In genomic region chr6:144777249-144777648, GRCh38 we compare ENCODE assay signal across 25 cellular contexts.
DNase-seq lines count a peak whose midpoint lies in the region; ATAC-seq and TF ChIP-seq lines count a peak whose summit lies in the region.
"Had no signal": no experiment of that assay in that cellular context is flagged by ENCODE, and none has a peak within 500 bp of the region (broad histone marks: within the 10 kb centered on the region; RNA-seq: fewer than 3 reads in every experiment).

No MANE protein-coding gene starts in this region.

- H3K4me1 Mint-ChIP-seq in nephron: no peaks in the 10 kb centered on the region
- H3K4me1 Mint-ChIP-seq: activated CD4-positive, alpha-beta T cell treated with anti-CD3 and anti-CD28 coated beads for 36 hours had no signal

- peak overlapping the region in 2 of 3 experiments; percentile 31 to 36 for H3K27ac Mint-ChIP-seq in nephron
- H3K27ac Mint-ChIP-seq: activated CD4-positive, alpha-beta T cell treated with anti-CD3 and anti-CD28 coated beads for 36 hours; T-helper 2 cell treated with Interferon-gamma antibody and Interleukin-4, amounts not matched to agents 5 μg/mL and 100 μg/mL, for 36 hours had no signal

- peaks cover 47% of the 10 kb centered on the region for H3K36me3 Mint-ChIP-seq in nephron (ENCODE audit: low read depth)

- no peaks in the 10 kb centered on the region for H3K9me3 Mint-ChIP-seq in nephron
- H3K9me3 Mint-ChIP-seq: brain; IgD-negative memory B cell; T-helper 2 cell treated with Interferon-gamma antibody and Interleukin-4, amounts not matched to agents 5 μg/mL and 100 μg/mL, for 36 hours had no signal

- no peak for DNase-seq in activated naive CD4-positive, alpha-beta T cell treated with anti-CD3 and anti-CD28 coated beads, Interleukin-2, amount 50 U/mL, for 16 hours
- DNase-seq: activated CD4-positive, alpha-beta T cell treated with anti-CD3 and anti-CD28 coated beads for 36 hours; activated T-cell treated with anti-CD3 and anti-CD28 coated beads, Interleukin-2, amount 50 U/mL, for 1 hour; adrenal gland; islet precursor cell; left ventricle myocardium inferior; mesendoderm; NCI-H1092; NCI-H187; NCI-H524 treated with DMSO at 0.1 percent for 48 hours; NK-92 treated with Interleukin-12 subunit alpha and Interleukin-12 subunit beta, amount 100 ng/mL, for 24 hours; psoas muscle; SHP77; stimulated activated naive CD4-positive, alpha-beta T cell treated with Interleukin-2 at 50 U/mL for 16 hours had no signal

- TF ChIP-seq CTCF in nephron (IDR thresholded peaks at IDR 0.05; ENCODE audit: unreplicated experiment in 3 of 3): no peak

- no peak overlapping the region for H3K4me3 Mint-ChIP-seq in nephron
- H3K4me3 Mint-ChIP-seq: activated CD4-positive, alpha-beta T cell treated with anti-CD3 and anti-CD28 coated beads for 36 hours; brain; IgD-negative memory B cell; T-helper 2 cell treated with Interferon-gamma antibody and Interleukin-4, amounts not matched to agents 5 μg/mL and 100 μg/mL, for 36 hours had no signal

- H3K27me3 Mint-ChIP-seq in nephron (ENCODE audit: low read depth): no peaks in the 10 kb centered on the region
- H3K27me3 Mint-ChIP-seq: activated CD4-positive, alpha-beta T cell treated with anti-CD3 and anti-CD28 coated beads for 36 hours; IgD-negative memory B cell had no signal

- peak; percentile 76 for ATAC-seq in GM18907 (IDR thresholded peaks at IDR 0.05; ENCODE audit: unreplicated experiment)
- peak; percentile 78 for ATAC-seq in GM21447 (IDR thresholded peaks at IDR 0.05; ENCODE audit: unreplicated experiment)
- peak; percentile 57 for ATAC-seq in HG03378 (IDR thresholded peaks at IDR 0.05; ENCODE audit: unreplicated experiment)
- ATAC-seq in HG02623 (IDR thresholded peaks at IDR 0.05; ENCODE audit: unreplicated experiment): no peak
- no peak for ATAC-seq in HG02798 (IDR thresholded peaks at IDR 0.05; ENCODE audit: poor library complexity, unreplicated experiment)
- no peak for ATAC-seq in GM19351 (IDR thresholded peaks at IDR 0.05; ENCODE audit: unreplicated experiment)
- ATAC-seq: activated CD4-positive, alpha-beta T cell treated with anti-CD3 and anti-CD28 coated beads for 36 hours; Panc1; psoas muscle had no signal

Comparison
In these comparisons a context has a peak if more than half of its experiments do, and no peak if none do; other contexts are left out.
1. ATAC-seq: peak in GM18907 (single experiment), GM21447 (single experiment) and HG03378 (single experiment); none in HG02623 (single experiment), HG02798 (single experiment) and GM19351 (single experiment).